In the genomic region with DNA sequence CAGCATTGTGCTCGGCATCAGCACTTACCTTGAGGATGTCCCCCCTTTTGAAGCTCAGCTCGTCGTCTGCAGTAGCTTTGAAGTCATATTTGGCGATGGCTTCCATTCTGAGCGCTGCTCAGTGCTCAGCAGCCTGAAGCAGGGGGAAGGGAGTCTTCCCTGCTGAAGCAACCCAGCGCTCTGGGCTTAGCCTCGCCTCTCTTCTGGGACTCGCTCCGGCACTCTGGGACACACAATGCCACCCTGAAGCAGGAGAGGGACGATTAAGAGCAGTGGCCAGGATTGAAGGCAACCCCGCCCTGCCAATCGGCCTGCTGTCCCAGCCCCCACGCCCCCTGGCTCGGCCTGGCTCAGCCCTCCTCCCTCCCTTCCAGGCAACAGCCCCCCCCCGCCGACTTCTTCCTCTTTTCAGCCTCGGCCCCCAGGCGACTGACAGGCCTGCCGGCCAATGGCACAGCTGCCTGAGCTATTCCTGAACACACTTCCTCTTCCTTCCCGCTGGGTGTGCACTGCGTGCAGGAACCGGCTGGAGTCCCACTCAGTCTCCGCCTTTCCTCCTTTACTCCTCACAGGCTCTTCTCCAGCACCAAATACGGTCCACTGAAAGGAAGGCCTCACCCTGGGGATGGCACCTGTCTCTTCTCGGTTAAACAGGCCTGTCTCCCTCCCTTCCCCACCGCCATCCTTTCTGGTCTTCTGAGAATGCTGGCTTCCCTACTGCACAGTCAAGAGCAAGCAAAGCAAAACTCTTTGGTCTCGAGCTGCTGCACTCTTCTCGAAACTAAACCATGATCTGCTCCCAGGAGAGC, we compare ENCODE assay signal across 1 cellular context.
TF ChIP-seq lines count a peak whose summit lies in the region.

No MANE protein-coding gene starts in this region.

TF ChIP-seq in HepG2, 621 proteins besides CTCF, POLR2A, EP300 and RAD21 (continued from another document and continues in another):
- TF ChIP-seq, protein P1, sequence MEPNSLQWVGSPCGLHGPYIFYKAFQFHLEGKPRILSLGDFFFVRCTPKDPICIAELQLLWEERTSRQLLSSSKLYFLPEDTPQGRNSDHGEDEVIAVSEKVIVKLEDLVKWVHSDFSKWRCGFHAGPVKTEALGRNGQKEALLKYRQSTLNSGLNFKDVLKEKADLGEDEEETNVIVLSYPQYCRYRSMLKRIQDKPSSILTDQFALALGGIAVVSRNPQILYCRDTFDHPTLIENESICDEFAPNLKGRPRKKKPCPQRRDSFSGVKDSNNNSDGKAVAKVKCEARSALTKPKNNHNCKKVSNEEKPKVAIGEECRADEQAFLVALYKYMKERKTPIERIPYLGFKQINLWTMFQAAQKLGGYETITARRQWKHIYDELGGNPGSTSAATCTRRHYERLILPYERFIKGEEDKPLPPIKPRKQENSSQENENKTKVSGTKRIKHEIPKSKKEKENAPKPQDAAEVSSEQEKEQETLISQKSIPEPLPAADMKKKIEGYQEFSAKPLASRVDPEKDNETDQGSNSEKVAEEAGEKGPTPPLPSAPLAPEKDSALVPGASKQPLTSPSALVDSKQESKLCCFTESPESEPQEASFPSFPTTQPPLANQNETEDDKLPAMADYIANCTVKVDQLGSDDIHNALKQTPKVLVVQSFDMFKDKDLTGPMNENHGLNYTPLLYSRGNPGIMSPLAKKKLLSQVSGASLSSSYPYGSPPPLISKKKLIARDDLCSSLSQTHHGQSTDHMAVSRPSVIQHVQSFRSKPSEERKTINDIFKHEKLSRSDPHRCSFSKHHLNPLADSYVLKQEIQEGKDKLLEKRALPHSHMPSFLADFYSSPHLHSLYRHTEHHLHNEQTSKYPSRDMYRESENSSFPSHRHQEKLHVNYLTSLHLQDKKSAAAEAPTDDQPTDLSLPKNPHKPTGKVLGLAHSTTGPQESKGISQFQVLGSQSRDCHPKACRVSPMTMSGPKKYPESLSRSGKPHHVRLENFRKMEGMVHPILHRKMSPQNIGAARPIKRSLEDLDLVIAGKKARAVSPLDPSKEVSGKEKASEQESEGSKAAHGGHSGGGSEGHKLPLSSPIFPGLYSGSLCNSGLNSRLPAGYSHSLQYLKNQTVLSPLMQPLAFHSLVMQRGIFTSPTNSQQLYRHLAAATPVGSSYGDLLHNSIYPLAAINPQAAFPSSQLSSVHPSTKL (CRISPR knock-in tag; IDR thresholded peaks at IDR 0.05): peak; percentile 61; the same call in 1 of the 2 replicates
- TF ChIP-seq SOX13 (IDR thresholded peaks at IDR 0.05): no peak
- TF ChIP-seq SOX13 (CRISPR knock-in tag; conservative IDR thresholded peaks at IDR 0.05 in 1 of 2, IDR thresholded peaks at IDR 0.05 in 1 of 2): peak in 1 of 2 experiments; percentile 58; a peak in 2 of 4 replicates
- TF ChIP-seq, protein P2, sequence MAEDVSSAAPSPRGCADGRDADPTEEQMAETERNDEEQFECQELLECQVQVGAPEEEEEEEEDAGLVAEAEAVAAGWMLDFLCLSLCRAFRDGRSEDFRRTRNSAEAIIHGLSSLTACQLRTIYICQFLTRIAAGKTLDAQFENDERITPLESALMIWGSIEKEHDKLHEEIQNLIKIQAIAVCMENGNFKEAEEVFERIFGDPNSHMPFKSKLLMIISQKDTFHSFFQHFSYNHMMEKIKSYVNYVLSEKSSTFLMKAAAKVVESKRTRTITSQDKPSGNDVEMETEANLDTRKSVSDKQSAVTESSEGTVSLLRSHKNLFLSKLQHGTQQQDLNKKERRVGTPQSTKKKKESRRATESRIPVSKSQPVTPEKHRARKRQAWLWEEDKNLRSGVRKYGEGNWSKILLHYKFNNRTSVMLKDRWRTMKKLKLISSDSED (CRISPR knock-in tag; IDR thresholded peaks at IDR 0.05): no peak
- TF ChIP-seq CHD4 (IDR thresholded peaks at IDR 0.05; ENCODE audit: borderline replicate concordance, low read length): no peak
- TF ChIP-seq ZSCAN9 (CRISPR knock-in tag; IDR thresholded peaks at IDR 0.05; ENCODE audit: borderline replicate concordance): no peak; the same call in 1 of the 2 replicates
- TF ChIP-seq CEBPB (IDR thresholded peaks at IDR 0.05; ENCODE audit: borderline replicate concordance, low read depth, low read length): no peak
- no peak for TF ChIP-seq KDM4B (CRISPR knock-in tag; IDR thresholded peaks at IDR 0.05)
- no peak for TF ChIP-seq ZNF761 (CRISPR knock-in tag; conservative IDR thresholded peaks at IDR 0.05)
- TF ChIP-seq ZNF772 (CRISPR knock-in tag; IDR thresholded peaks at IDR 0.05): no peak
- TF ChIP-seq GATAD1 (CRISPR knock-in tag; IDR thresholded peaks at IDR 0.05): peak; percentile 84
- TF ChIP-seq TMF1 (CRISPR knock-in tag; IDR thresholded peaks at IDR 0.05; ENCODE audit: low read depth): no peak
- TF ChIP-seq RXRB (CRISPR knock-in tag; IDR thresholded peaks at IDR 0.05; ENCODE audit: borderline replicate concordance): 0 out of 2 replicates have a peak, but pooled peaks have one; percentile 8
- no peak for TF ChIP-seq TRIM24 (CRISPR knock-in tag; IDR thresholded peaks at IDR 0.05)
- TF ChIP-seq, protein P3, sequence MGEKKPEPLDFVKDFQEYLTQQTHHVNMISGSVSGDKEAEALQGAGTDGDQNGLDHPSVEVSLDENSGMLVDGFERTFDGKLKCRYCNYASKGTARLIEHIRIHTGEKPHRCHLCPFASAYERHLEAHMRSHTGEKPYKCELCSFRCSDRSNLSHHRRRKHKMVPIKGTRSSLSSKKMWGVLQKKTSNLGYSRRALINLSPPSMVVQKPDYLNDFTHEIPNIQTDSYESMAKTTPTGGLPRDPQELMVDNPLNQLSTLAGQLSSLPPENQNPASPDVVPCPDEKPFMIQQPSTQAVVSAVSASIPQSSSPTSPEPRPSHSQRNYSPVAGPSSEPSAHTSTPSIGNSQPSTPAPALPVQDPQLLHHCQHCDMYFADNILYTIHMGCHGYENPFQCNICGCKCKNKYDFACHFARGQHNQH (CRISPR knock-in tag; IDR thresholded peaks at IDR 0.05): peak; percentile 85
- no peak for TF ChIP-seq NR2F2 (IDR thresholded peaks at IDR 0.05; ENCODE audit: borderline replicate concordance, low read depth)
- TF ChIP-seq REL (CRISPR knock-in tag; conservative IDR thresholded peaks at IDR 0.05): no peak; the same call in 1 of the 2 replicates
- TF ChIP-seq FOXO1 (CRISPR knock-in tag; IDR thresholded peaks at IDR 0.05): no peak; the same call in 1 of the 2 replicates
- TF ChIP-seq, protein P4, sequence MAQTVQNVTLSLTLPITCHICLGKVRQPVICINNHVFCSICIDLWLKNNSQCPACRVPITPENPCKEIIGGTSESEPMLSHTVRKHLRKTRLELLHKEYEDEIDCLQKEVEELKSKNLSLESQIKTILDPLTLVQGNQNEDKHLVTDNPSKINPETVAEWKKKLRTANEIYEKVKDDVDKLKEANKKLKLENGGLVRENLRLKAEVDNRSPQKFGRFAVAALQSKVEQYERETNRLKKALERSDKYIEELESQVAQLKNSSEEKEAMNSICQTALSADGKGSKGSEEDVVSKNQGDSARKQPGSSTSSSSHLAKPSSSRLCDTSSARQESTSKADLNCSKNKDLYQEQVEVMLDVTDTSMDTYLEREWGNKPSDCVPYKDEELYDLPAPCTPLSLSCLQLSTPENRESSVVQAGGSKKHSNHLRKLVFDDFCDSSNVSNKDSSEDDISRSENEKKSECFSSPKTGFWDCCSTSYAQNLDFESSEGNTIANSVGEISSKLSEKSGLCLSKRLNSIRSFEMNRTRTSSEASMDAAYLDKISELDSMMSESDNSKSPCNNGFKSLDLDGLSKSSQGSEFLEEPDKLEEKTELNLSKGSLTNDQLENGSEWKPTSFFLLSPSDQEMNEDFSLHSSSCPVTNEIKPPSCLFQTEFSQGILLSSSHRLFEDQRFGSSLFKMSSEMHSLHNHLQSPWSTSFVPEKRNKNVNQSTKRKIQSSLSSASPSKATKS (CRISPR knock-in tag; IDR thresholded peaks at IDR 0.05): no peak; the same call in 1 of the 2 replicates
- TF ChIP-seq ATM (IDR thresholded peaks at IDR 0.05; ENCODE audit: borderline replicate concordance): no peak
- TF ChIP-seq SCMH1 (CRISPR knock-in tag; IDR thresholded peaks at IDR 0.05; ENCODE audit: borderline replicate concordance): no peak
- no peak; the same call in 1 of the 2 replicates for TF ChIP-seq SAFB2 (CRISPR knock-in tag; IDR thresholded peaks at IDR 0.05; ENCODE audit: borderline replicate concordance, low read depth)
- TF ChIP-seq HNF4A (CRISPR knock-in tag; IDR thresholded peaks at IDR 0.05): no peak
- TF ChIP-seq, protein P5, sequence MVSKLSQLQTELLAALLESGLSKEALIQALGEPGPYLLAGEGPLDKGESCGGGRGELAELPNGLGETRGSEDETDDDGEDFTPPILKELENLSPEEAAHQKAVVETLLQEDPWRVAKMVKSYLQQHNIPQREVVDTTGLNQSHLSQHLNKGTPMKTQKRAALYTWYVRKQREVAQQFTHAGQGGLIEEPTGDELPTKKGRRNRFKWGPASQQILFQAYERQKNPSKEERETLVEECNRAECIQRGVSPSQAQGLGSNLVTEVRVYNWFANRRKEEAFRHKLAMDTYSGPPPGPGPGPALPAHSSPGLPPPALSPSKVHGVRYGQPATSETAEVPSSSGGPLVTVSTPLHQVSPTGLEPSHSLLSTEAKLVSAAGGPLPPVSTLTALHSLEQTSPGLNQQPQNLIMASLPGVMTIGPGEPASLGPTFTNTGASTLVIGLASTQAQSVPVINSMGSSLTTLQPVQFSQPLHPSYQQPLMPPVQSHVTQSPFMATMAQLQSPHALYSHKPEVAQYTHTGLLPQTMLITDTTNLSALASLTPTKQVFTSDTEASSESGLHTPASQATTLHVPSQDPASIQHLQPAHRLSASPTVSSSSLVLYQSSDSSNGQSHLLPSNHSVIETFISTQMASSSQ (IDR thresholded peaks at IDR 0.05; ENCODE audit: low read depth): no peak
- TF ChIP-seq, protein P5 (CRISPR knock-in tag; IDR thresholded peaks at IDR 0.05; ENCODE audit: borderline replicate concordance): peak; percentile 63; the same call in 1 of the 2 replicates
- TF ChIP-seq, protein P6, sequence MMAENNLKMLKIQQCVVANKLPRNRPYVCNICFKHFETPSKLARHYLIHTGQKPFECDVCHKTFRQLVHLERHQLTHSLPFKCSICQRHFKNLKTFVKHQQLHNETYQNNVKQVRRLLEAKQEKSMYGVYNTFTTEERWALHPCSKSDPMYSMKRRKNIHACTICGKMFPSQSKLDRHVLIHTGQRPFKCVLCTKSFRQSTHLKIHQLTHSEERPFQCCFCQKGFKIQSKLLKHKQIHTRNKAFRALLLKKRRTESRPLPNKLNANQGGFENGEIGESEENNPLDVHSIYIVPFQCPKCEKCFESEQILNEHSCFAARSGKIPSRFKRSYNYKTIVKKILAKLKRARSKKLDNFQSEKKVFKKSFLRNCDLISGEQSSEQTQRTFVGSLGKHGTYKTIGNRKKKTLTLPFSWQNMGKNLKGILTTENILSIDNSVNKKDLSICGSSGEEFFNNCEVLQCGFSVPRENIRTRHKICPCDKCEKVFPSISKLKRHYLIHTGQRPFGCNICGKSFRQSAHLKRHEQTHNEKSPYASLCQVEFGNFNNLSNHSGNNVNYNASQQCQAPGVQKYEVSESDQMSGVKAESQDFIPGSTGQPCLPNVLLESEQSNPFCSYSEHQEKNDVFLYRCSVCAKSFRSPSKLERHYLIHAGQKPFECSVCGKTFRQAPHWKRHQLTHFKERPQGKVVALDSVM (CRISPR knock-in tag; IDR thresholded peaks at IDR 0.05): no peak; the same call in 1 of the 2 replicates
